8 cellular contexts compared by ENCODE assay signal in the genomic region with DNA sequence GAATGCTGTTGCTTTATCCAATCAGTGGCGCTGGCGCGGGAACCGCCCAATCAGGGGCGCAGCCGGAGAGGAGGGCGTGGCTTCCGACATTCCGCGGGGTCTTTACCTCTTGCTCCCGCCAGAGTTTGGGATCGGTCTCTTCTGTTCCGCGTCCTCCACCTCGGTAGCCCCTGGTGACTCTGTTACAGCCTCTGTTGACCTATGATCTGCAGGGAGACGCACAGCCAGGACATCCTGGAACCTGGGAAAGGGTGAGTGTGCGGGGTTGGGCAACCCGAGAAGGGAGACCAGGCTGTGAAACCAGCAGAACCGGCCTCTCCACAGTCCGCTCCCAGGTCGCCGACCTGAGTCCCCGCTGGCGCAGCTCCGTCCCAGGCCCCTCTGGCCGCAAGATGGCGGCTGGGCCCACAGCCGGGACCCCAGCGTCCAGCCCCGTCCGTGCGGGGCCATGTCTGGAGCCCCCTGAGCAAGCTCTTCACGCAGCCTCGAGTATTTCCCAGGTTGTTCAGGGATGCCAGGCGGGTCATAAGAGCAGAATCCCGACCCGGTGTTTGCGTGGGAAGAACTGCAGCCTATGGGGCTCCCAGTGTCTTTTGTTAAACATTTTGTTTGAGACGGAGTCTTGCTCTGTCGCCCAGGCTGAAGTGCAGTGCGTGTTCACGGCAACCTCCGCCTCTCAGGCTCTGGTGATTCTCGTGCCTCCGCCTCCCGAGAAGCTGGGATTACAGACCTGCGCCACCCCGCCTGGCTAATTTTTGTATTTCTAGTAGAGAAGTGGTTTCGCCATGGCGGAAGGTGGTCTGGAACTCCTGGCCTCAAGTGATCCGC. TPM values are rescaled to one million over a fixed set of nuclear protein-coding genes. Genes with fewer than 3 reads are reported as not detected.
DNase-seq lines count a peak whose midpoint lies in the region; ATAC-seq and TF ChIP-seq lines count a peak whose summit lies in the region.

No MANE protein-coding gene starts in this region.

- H3K4me3 ChIP-seq in cardiac fibroblast (replicated peaks in 1 of 2; ENCODE audit: low read depth in 2 of 2, low read length in 2 of 2) (peak overlapping the region; percentile 42 to 65), spleen (peak overlapping the region; percentile 60 to 88 (median 82)), BE2C (ENCODE audit: low read depth, low read length) (no peak overlapping the region)

- DNase-seq in HuH-7.5 (ENCODE audit: low spot score) (peak; percentile 48), activated B cell treated with CpG ODN at 0.5 μM for 24 hours (peak; percentile 78), cardiac fibroblast (ENCODE audit: low read depth in 2 of 2) (peak; percentile 31 to 62), immature natural killer cell (peak; percentile 82 to 84 (median 83)), spleen (peak; percentile 91), BE2C (no peak)

- peaks cover 27% of the 10 kb centered on the region for H3K4me1 Mint-ChIP-seq in activated B cell treated with CpG ODN at 0.5 μM for 24 hours
- peaks cover 53 to 63% of the 10 kb centered on the region in 2 donors for H3K4me1 Mint-ChIP-seq in immature natural killer cell

- H3K9me3 Mint-ChIP-seq in activated B cell treated with CpG ODN at 0.5 μM for 24 hours (no peaks in the 10 kb centered on the region), immature natural killer cell (no peaks in the 10 kb centered on the region)

- ATAC-seq in GM18868 (IDR thresholded peaks at IDR 0.05; ENCODE audit: unreplicated experiment) = peak; percentile 71
- peak; percentile 82 for ATAC-seq in activated B cell treated with CpG ODN at 0.5 μM for 24 hours (ENCODE audit: low read depth)

- H3K27me3 ChIP-seq in spleen (replicated peaks in 1 of 7) (no peaks in the 10 kb centered on the region), BE2C (no peaks in the 10 kb centered on the region)

- H3K36me3 ChIP-seq in spleen (no peaks in the 10 kb centered on the region), BE2C (no peaks in the 10 kb centered on the region)

- WGBS in spleen, 5 donors = 2 to 8% (median 4%) methylated on average over 32 to 51 of the region's 51 CpGs

- H3K4me3 Mint-ChIP-seq in activated B cell treated with CpG ODN at 0.5 μM for 24 hours (peak overlapping the region; percentile 97), immature natural killer cell (peak overlapping the region; percentile 92 to 97 (median 95))

- peaks cover 0 to 30% (median 15%) of the 10 kb centered on the region in 6 donors for H3K4me1 ChIP-seq in spleen
- no peaks in the 10 kb centered on the region for H3K4me1 ChIP-seq in BE2C

- H3K27ac ChIP-seq in 22Rv1 (peak overlapping the region; percentile 89), spleen (peak overlapping the region; percentile 9 to 78 (median 70))

- H3K9me3 ChIP-seq in spleen (peaks cover 0 to 6% (median 0%) of the 10 kb centered on the region in 8 donors), BE2C (no peaks in the 10 kb centered on the region)

- H3K27me3 Mint-ChIP-seq in activated B cell treated with CpG ODN at 0.5 μM for 24 hours = no peaks in the 10 kb centered on the region
- peaks cover 7 to 14% (median 9%) of the 10 kb centered on the region in 3 donors for H3K27me3 Mint-ChIP-seq in immature natural killer cell (ENCODE audit: low read depth in 3 of 3)

- TF ChIP-seq CTCF in 22Rv1 (IDR thresholded peaks at IDR 0.05) (no peak), activated B cell treated with CpG ODN at 0.5 μM for 24 hours (IDR thresholded peaks at IDR 0.05) (no peak), cardiac fibroblast (IDR thresholded peaks at IDR 0.05; ENCODE audit: low read depth, low read length) (no peak), spleen (IDR thresholded peaks at IDR 0.05 in 8 of 11, conservative IDR thresholded peaks at IDR 0.05 in 3 of 11) (peak in 1 of 11 experiments; percentile 18), BE2C (IDR thresholded peaks at IDR 0.05; ENCODE audit: low read depth, low read length) (no peak)

- no peak for TF ChIP-seq POLR2A in spleen (IDR thresholded peaks at IDR 0.05)

- CTCF ChIA-PET in activated B cell treated with CpG ODN at 0.5 μM for 24 hours (lab: Charles Lee) = no interaction called here

- peak overlapping the region; percentile 69 for H3K27ac Mint-ChIP-seq in activated B cell treated with CpG ODN at 0.5 μM for 24 hours
- peak overlapping the region; percentile 70 to 89 (median 84) for H3K27ac Mint-ChIP-seq in immature natural killer cell

- intact Hi-C loops in activated B cell treated with CpG ODN at 0.5 μM for 24 hours (cut with micrococcal nuclease) = loop anchor here (1.0 to 2.0 kb wide), 4 partner anchors 76 to 646 kb away; a partner anchor contains a TSS
- intact Hi-C loops in spleen (cut with DNase I; ENCODE audit: low total_unique reads) = loop anchor here (10.0 kb wide), 1 partner anchor 78 kb away; a partner anchor contains a TSS

- POLR2A ChIA-PET in activated B cell treated with CpG ODN at 0.5 μM for 24 hours (lab: Charles Lee) = interaction anchor here (0.6 to 2.5 kb wide), 4 partner anchors 73 to 346 kb away, joined by 3 to 13 read pairs (median 4); a partner anchor contains a TSS

- peaks cover 9% of the 10 kb centered on the region for H3K36me3 Mint-ChIP-seq in activated B cell treated with CpG ODN at 0.5 μM for 24 hours (ENCODE audit: low read depth)
- H3K36me3 Mint-ChIP-seq in immature natural killer cell = no peaks in the 10 kb centered on the region

RNA-seq across cellular contexts. Expression of a gene that starts 4.4 kb away (rescaled TPM):
- total RNA-seq in activated B cell treated with CpG ODN at 0.5 μM for 24 hours (5.5 and 8.3 TPM in 2 replicates), spleen (1 to 10 TPM; 3.0 to 6.8 (median 4.2) TPM)
- polyA plus RNA-seq in immature natural killer cell (1 to 10 TPM in 1 of 3 donors, under 1 TPM in 2; 0.13 to 1.6 (median 0.63) TPM), spleen (1 to 10 TPM in 2 of 3 donors, under 1 TPM in 1; 0.93 to 1.7 (median 1.1) TPM)
- polyA plus RNA-seq in BE2C (2012; ENCODE audit: insufficient read depth, insufficient read length, low read depth) = 0.20 TPM
